8 cellular contexts compared by ENCODE assay signal in genomic region chr16:89922884-89923639, GRCh38. TPM values are rescaled to one million over a fixed set of nuclear protein-coding genes. Genes with fewer than 3 reads are reported as not detected.
DNase-seq lines count a peak whose midpoint lies in the region; ATAC-seq and FAIRE-seq lines count a peak whose summit lies in the region.

TSS of gene TUBB3 (plus strand) at chr16:89923342. CDS start at chr16:89923402, 60 bp downstream.

- no peak for FAIRE-seq in RCC 7860 (lab: Jason Lieb, UNC)

- DNase-seq in SIG-M5 treated with dmso at 0.1 percent for 504 hours (lab: John Stamatoyannopoulos, UW; ENCODE audit: unreplicated experiment) (peak; percentile 61), SIG-M5 (lab: John Stamatoyannopoulos, UW) (no peak), HuH-7 (ENCODE audit: low spot score) (peak; percentile 99), RCC 7860 (ENCODE audit: low spot score) (peak; percentile 72), T47D (ENCODE audit: low read depth in 1 of 2, low spot score in 1 of 2) (peak; percentile 80 to 97), iPS DF 6.9 (ENCODE audit: low read depth, low spot score) (no peak), renal cortical epithelial cell (ENCODE audit: low read depth) (peak; percentile 32)

- in situ Hi-C loops in T47D (cut with HindIII; ENCODE audit: low pct_unique_long_range_greater_than_20kb, low sequenced_read_pairs): no loop called here

- H3K4me1 ChIP-seq in iPS DF 6.9 (ENCODE audit: control insufficient read depth, insufficient read depth, low read length): peaks cover 14% of the 10 kb centered on the region

- no peaks in the 10 kb centered on the region for H3K27me3 ChIP-seq in iPS DF 6.9 (ENCODE audit: control insufficient read depth, insufficient read depth, low read length)

- WGBS in iPS DF 6.9 (ENCODE audit: insufficient coverage, insufficient read length): no CpG with 5 or more reads among the region's 88 CpGs

- H3K9me3 ChIP-seq in iPS DF 6.9 (ENCODE audit: control insufficient read depth, insufficient read depth, low read length): no peaks in the 10 kb centered on the region

- no peaks in the 10 kb centered on the region; the same call in 1 of the 2 replicates for H3K36me3 ChIP-seq in iPS DF 6.9 (ENCODE audit: control insufficient read depth, insufficient read depth, low read length)

- peak within 1 kb of the TSS; percentile 39 for H3K4me3 ChIP-seq in iPS DF 6.9 (ENCODE audit: low read length)

- no peak within 1 kb of the TSS for H3K27ac ChIP-seq in iPS DF 6.9 (ENCODE audit: low read length)

- ATAC-seq in HG03439 (IDR thresholded peaks at IDR 0.05; ENCODE audit: unreplicated experiment): no peak

RNA-seq across cellular contexts. Expression of gene TUBB3, which starts in this region (rescaled TPM):
- 368 and 1,261 TPM in 2 replicates for total RNA-seq in renal cortical epithelial cell

Comparison
In these comparisons a context has a peak if more than half of its experiments do, and no peak if none do; other contexts are left out.
1. DNase-seq: peak in SIG-M5 treated with dmso at 0.1 percent for 504 hours (single experiment), HuH-7 (single experiment), RCC 7860 (single experiment), T47D (2 of 2) and renal cortical epithelial cell (single experiment); none in SIG-M5 (single experiment) and iPS DF 6.9 (single experiment).